Comparison of ENCODE assay signal across 19 cellular contexts in genomic region chr18:68467966-68468365, GRCh38.
DNase-seq lines count a peak whose midpoint lies in the region; ATAC-seq lines count a peak whose summit lies in the region.
"Had no signal": no experiment of that assay in that cellular context is flagged by ENCODE, and none has a peak within 500 bp of the region (broad histone marks: within the 10 kb centered on the region; RNA-seq: fewer than 3 reads in every experiment).

No MANE protein-coding gene starts in this region.

- no peak overlapping the region for H3K27ac Mint-ChIP-seq in activated T-helper 17 cell treated with anti-CD3 and anti-CD28 coated beads, Interleukin-2, amount 50 U/mL, for 72 hours
- no peak overlapping the region for H3K27ac Mint-ChIP-seq in natural killer cell treated with Interleukin-12 subunit alpha and Interleukin-12 subunit beta and Interleukin-15 and Interleukin-18, amount 100 ng/mL, for 72 hours
- H3K27ac Mint-ChIP-seq: activated T-cell treated with anti-CD3 and anti-CD28 coated beads, Interleukin-2, amount 50 U/mL, for 72 hours; naive thymus-derived CD4-positive, alpha-beta T cell; progenitor cell of endocrine pancreas had no signal

- DNase-seq in DMS153 treated with DMSO at 0.1 percent for 48 hours (lab: John Stamatoyannopoulos, UW; ENCODE audit: unreplicated experiment), result peak; percentile 13
- DNase-seq in M059J (ENCODE audit: low read depth), result peak; percentile 43
- no peak for DNase-seq in G401 (ENCODE audit: low spot score)
- DNase-seq in activated CD4-positive, alpha-beta T cell treated with anti-CD3 and anti-CD28 coated beads, Interleukin-2, amount 50 U/mL, for 1 hour, result no peak
- no peak for DNase-seq in natural killer cell treated with Interleukin-12 subunit alpha and Interleukin-12 subunit beta and Interleukin-15 and Interleukin-18, amount 100 ng/mL, for 72 hours (ENCODE audit: low spot score)
- DNase-seq: activated T-cell treated with anti-CD3 and anti-CD28 coated beads, Interleukin-2, amount 50 U/mL, for 72 hours; amygdala; COR-L47; GF-D8; H7; lower lobe of right lung; naive thymus-derived CD4-positive, alpha-beta T cell; NCI-H1105 treated with DMSO at 0.1 percent for 48 hours had no signal

- H3K36me3 Mint-ChIP-seq in activated T-helper 17 cell treated with anti-CD3 and anti-CD28 coated beads, Interleukin-2, amount 50 U/mL, for 72 hours (ENCODE audit: low read depth), result no peaks in the 10 kb centered on the region
- no peaks in the 10 kb centered on the region for H3K36me3 Mint-ChIP-seq in natural killer cell treated with Interleukin-12 subunit alpha and Interleukin-12 subunit beta and Interleukin-15 and Interleukin-18, amount 100 ng/mL, for 72 hours
- H3K36me3 Mint-ChIP-seq: naive thymus-derived CD4-positive, alpha-beta T cell had no signal

- H3K4me1 Mint-ChIP-seq in activated T-helper 17 cell treated with anti-CD3 and anti-CD28 coated beads, Interleukin-2, amount 50 U/mL, for 72 hours, result peaks cover 4% of the 10 kb centered on the region
- H3K4me1 Mint-ChIP-seq in natural killer cell treated with Interleukin-12 subunit alpha and Interleukin-12 subunit beta and Interleukin-15 and Interleukin-18, amount 100 ng/mL, for 72 hours (ENCODE audit: low read depth in 2 of 2), result no peaks in the 10 kb centered on the region
- H3K4me1 Mint-ChIP-seq: central memory CD8-positive, alpha-beta T cell had no signal

- ATAC-seq in GM19351 (IDR thresholded peaks at IDR 0.05; ENCODE audit: unreplicated experiment) (peak; percentile 53), GM19455 (IDR thresholded peaks at IDR 0.05; ENCODE audit: unreplicated experiment) (no peak)
- peak; percentile 54 for ATAC-seq in activated T-helper 17 cell treated with anti-CD3 and anti-CD28 coated beads, Interleukin-2, amount 50 U/mL, for 72 hours (replicated peaks)
- ATAC-seq in natural killer cell treated with Interleukin-12 subunit alpha and Interleukin-12 subunit beta and Interleukin-15 and Interleukin-18, amount 100 ng/mL, for 72 hours, result no peak
- ATAC-seq: activated T-cell treated with anti-CD3 and anti-CD28 coated beads, Interleukin-2, amount 50 U/mL, for 72 hours; gastroesophageal sphincter; lower lobe of right lung; naive thymus-derived CD4-positive, alpha-beta T cell had no signal

- no peak overlapping the region for H3K4me3 Mint-ChIP-seq in activated T-helper 17 cell treated with anti-CD3 and anti-CD28 coated beads, Interleukin-2, amount 50 U/mL, for 72 hours
- no peak overlapping the region for H3K4me3 Mint-ChIP-seq in natural killer cell treated with Interleukin-12 subunit alpha and Interleukin-12 subunit beta and Interleukin-15 and Interleukin-18, amount 100 ng/mL, for 72 hours
- H3K4me3 Mint-ChIP-seq: activated T-cell treated with anti-CD3 and anti-CD28 coated beads, Interleukin-2, amount 50 U/mL, for 72 hours; central memory CD8-positive, alpha-beta T cell; naive thymus-derived CD4-positive, alpha-beta T cell had no signal

- in situ Hi-C loops in G401 (cut with HindIII; ENCODE audit: low sequenced_read_pairs), result no loop called here

- no peaks in the 10 kb centered on the region for H3K9me3 Mint-ChIP-seq in activated T-helper 17 cell treated with anti-CD3 and anti-CD28 coated beads, Interleukin-2, amount 50 U/mL, for 72 hours
- H3K9me3 Mint-ChIP-seq in natural killer cell treated with Interleukin-12 subunit alpha and Interleukin-12 subunit beta and Interleukin-15 and Interleukin-18, amount 100 ng/mL, for 72 hours, result peaks cover 4% of the 10 kb centered on the region
- H3K9me3 Mint-ChIP-seq: activated T-cell treated with anti-CD3 and anti-CD28 coated beads, Interleukin-2, amount 50 U/mL, for 72 hours; central memory CD8-positive, alpha-beta T cell; naive thymus-derived CD4-positive, alpha-beta T cell had no signal

- peaks cover 5% of the 10 kb centered on the region for H3K27me3 Mint-ChIP-seq in activated T-helper 17 cell treated with anti-CD3 and anti-CD28 coated beads, Interleukin-2, amount 50 U/mL, for 72 hours
- no peaks in the 10 kb centered on the region for H3K27me3 Mint-ChIP-seq in natural killer cell treated with Interleukin-12 subunit alpha and Interleukin-12 subunit beta and Interleukin-15 and Interleukin-18, amount 100 ng/mL, for 72 hours
- H3K27me3 Mint-ChIP-seq: central memory CD8-positive, alpha-beta T cell had no signal

Comparison
In these comparisons a context has a peak if more than half of its experiments do, and no peak if none do; other contexts are left out.
1. DNase-seq: peak in DMS153 treated with DMSO at 0.1 percent for 48 hours (single experiment) and M059J (single experiment); none in G401 (single experiment), activated CD4-positive, alpha-beta T cell treated with anti-CD3 and anti-CD28 coated beads, Interleukin-2, amount 50 U/mL, for 1 hour (single experiment) and natural killer cell treated with Interleukin-12 subunit alpha and Interleukin-12 subunit beta and Interleukin-15 and Interleukin-18, amount 100 ng/mL, for 72 hours (single experiment).
2. ATAC-seq: peak in GM19351 (single experiment) and activated T-helper 17 cell treated with anti-CD3 and anti-CD28 coated beads, Interleukin-2, amount 50 U/mL, for 72 hours (single experiment); none in GM19455 (single experiment) and natural killer cell treated with Interleukin-12 subunit alpha and Interleukin-12 subunit beta and Interleukin-15 and Interleukin-18, amount 100 ng/mL, for 72 hours (0 of 2).